In the genomic region with DNA sequence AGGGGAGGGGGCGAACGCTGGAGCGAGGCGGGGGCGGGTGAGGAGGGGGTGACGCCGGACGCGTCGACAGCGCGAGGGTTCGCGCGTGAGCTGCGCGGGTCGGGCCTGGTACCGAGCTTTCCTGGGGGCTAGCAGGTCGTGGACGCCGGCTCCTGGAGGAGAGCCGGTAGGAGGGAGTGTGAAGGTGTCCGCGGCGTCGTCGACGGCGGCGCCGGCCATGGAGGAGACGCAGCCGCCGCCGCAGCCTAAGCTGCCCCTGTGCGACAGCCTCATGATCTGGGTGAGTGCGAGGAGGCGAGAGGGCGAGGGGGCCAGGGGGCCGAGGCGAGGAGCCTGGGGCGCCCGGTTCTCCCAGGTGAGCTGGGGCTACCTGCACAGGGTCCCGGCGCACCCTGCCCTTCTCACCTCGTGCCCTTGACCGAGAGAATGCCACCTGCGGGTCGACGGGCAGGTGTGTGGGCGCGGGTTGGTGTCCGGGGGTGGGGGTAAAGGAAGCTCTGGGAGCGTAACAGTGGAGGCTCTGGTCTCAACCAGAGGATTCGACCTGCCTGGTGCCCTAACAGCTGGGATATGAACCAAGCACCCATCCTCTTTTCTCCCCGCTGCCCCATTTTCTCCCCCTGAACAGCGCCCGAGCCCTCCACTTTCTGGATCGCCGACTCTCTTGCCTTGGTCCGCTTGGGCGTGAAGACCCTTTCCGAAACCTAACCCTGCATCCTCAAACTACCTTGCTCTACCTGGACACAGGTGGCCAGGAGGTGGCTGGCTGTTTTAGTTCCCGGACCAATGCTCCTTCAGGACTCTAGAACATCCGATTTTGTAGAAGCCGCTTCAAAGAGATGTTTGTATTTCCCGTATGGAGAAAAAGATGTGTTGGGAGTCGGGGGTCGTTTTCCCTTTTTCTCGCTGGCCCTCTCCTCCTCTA, we compare ENCODE assay signal across 8 cellular contexts. TPM values are rescaled to one million over a fixed set of nuclear protein-coding genes. Genes with fewer than 3 reads are reported as not detected.
DNase-seq lines count a peak whose midpoint lies in the region; ATAC-seq and TF ChIP-seq lines count a peak whose summit lies in the region.

TSS of gene HOOK1 (plus strand) at position 49 of the 925 bp plus-strand sequence. CDS start at position 218, 169 bp downstream.

- H3K4me3 ChIP-seq in hepatocyte: peak within 1 kb of the TSS; percentile 63
- peak within 1 kb of the TSS in 3 of 4 donors; percentile 11 to 48 (median 38) for H3K4me3 ChIP-seq in gastrocnemius medialis

- no peaks in the 10 kb centered on the region for H3K9me3 ChIP-seq in hepatocyte (ENCODE audit: low read depth)
- no peaks in the 10 kb centered on the region for H3K9me3 ChIP-seq in gastrocnemius medialis

- H3K4me1 Mint-ChIP-seq in activated T-cell treated with anti-CD3 and anti-CD28 coated beads, Interleukin-2, amount 50 U/mL, for 72 hours (ENCODE audit: low read depth): peaks cover 17% of the 10 kb centered on the region

- whole genome bisulfite sequencing in hepatocyte (ENCODE audit: low lambda C conversion rate, missing lambda C conversion rate): 5% methylated on average over 39 of the region's 71 CpGs

- no peaks in the 10 kb centered on the region for H3K9me2 ChIP-seq in hepatocyte (replicated peaks; ENCODE audit: insufficient read depth)

- TF ChIP-seq POLR2A in gastrocnemius medialis (IDR thresholded peaks at IDR 0.05): no peak

- peak; percentile 23 for ATAC-seq in HG03432 (IDR thresholded peaks at IDR 0.05; ENCODE audit: unreplicated experiment)
- peak in 1 of 2 donors; percentile 54 for ATAC-seq in activated T-cell treated with anti-CD3 and anti-CD28 coated beads, Interleukin-2, amount 50 U/mL, for 72 hours (replicated peaks in 1 of 2)
- no peak for ATAC-seq in gastrocnemius medialis

- in situ Hi-C loops in gastrocnemius medialis (cut with MboI; ENCODE audit: low sequenced_read_pairs in 4 of 4): no loop called here

- no peaks in the 10 kb centered on the region for H3K9me3 Mint-ChIP-seq in activated T-cell treated with anti-CD3 and anti-CD28 coated beads, Interleukin-2, amount 50 U/mL, for 72 hours

- peak; percentile 8 for DNase-seq in stimulated activated CD4-positive, alpha-beta T cell treated with anti-CD3 and anti-CD28 coated beads, Interleukin-2, amount 100 ng/mL, for 4 hours (ENCODE audit: low read depth)
- DNase-seq in stimulated activated CD4-positive, alpha-beta T cell treated with anti-CD3 and anti-CD28 coated beads, Interleukin-2, amount 100 ng/mL, for 24 hours: no peak
- DNase-seq in activated T-cell treated with anti-CD3 and anti-CD28 coated beads, Interleukin-2, amount 50 U/mL, for 72 hours: no peak
- DNase-seq in hepatocyte (ENCODE audit: low spot score): peak; percentile 15
- DNase-seq in gastrocnemius medialis: no peak
- DNase-seq in AML-193 (lab: John Stamatoyannopoulos, UW): no peak
- DNase-seq in DMS153 (lab: John Stamatoyannopoulos, UW): no peak

- TF ChIP-seq CTCF in hepatocyte (IDR thresholded peaks at IDR 0.05; ENCODE audit: poor library complexity) (no peak), gastrocnemius medialis (IDR thresholded peaks at IDR 0.05 in 4 of 5, conservative IDR thresholded peaks at IDR 0.05 in 1 of 5) (no peak)

- H3K27me3 Mint-ChIP-seq in activated T-cell treated with anti-CD3 and anti-CD28 coated beads, Interleukin-2, amount 50 U/mL, for 72 hours (ENCODE audit: low read depth): peaks cover 2% of the 10 kb centered on the region

- no peaks in the 10 kb centered on the region for H3K27me3 ChIP-seq in hepatocyte
- peaks cover 43 to 54% (median 48%) of the 10 kb centered on the region in 3 donors for H3K27me3 ChIP-seq in gastrocnemius medialis

- peak within 1 kb of the TSS; percentile 52 for H3K27ac Mint-ChIP-seq in activated T-cell treated with anti-CD3 and anti-CD28 coated beads, Interleukin-2, amount 50 U/mL, for 72 hours

- peak within 1 kb of the TSS in 1 of 2 donors; percentile 86 for H3K4me3 Mint-ChIP-seq in activated T-cell treated with anti-CD3 and anti-CD28 coated beads, Interleukin-2, amount 50 U/mL, for 72 hours

- H2AFZ ChIP-seq in hepatocyte: peak within 1 kb of the TSS; percentile 75

- peaks cover 0 to 2% of the 10 kb centered on the region in 2 donors for H3K36me3 Mint-ChIP-seq in activated T-cell treated with anti-CD3 and anti-CD28 coated beads, Interleukin-2, amount 50 U/mL, for 72 hours (ENCODE audit: insufficient read depth in 2 of 2)

- H3K36me3 ChIP-seq in hepatocyte (replicated peaks; ENCODE audit: insufficient read depth, low read depth): no peaks in the 10 kb centered on the region
- no peaks in the 10 kb centered on the region for H3K36me3 ChIP-seq in gastrocnemius medialis

- H4K20me1 ChIP-seq in hepatocyte (ENCODE audit: insufficient read depth, poor library complexity, severe bottlenecking): no peaks in the 10 kb centered on the region

- H3K4me1 ChIP-seq in hepatocyte (ENCODE audit: insufficient read depth): peaks cover 8% of the 10 kb centered on the region
- H3K4me1 ChIP-seq in gastrocnemius medialis: peaks cover 0 to 13% of the 10 kb centered on the region in 2 donors

- peaks cover 47% of the 10 kb centered on the region for H3K79me2 ChIP-seq in hepatocyte

- intact Hi-C loops in gastrocnemius medialis (cut with DNase I; ENCODE audit: low total_unique reads): no loop called here

- peak within 1 kb of the TSS; percentile 84 for H3K4me2 ChIP-seq in hepatocyte

- peak within 1 kb of the TSS; percentile 87 for H3K27ac ChIP-seq in hepatocyte
- no peak within 1 kb of the TSS for H3K27ac ChIP-seq in gastrocnemius medialis

RNA-seq across cellular contexts. Expression of gene HOOK1, which starts in this region (rescaled TPM):
- 10 to 100 TPM; 13.6 to 17.6 TPM for total RNA-seq in activated T-cell treated with anti-CD3 and anti-CD28 coated beads, Interleukin-2, amount 50 U/mL, for 72 hours
- 33.0 and 36.8 TPM in 2 replicates for total RNA-seq in hepatocyte
- 12.8 and 16.6 TPM in 2 replicates for polyA plus RNA-seq in hepatocyte
- 1 to 10 TPM in 1 of 4 donors, under 1 TPM in 2, not detected in 1; 0.07 to 2.1 (median 0.10) TPM for total RNA-seq in gastrocnemius medialis

Comparison
In these comparisons a context has a peak if more than half of its experiments do, and no peak if none do; other contexts are left out.
1. RNA of gene HOOK1 (total RNA-seq): 33.0 to 36.8 TPM in hepatocyte and 13.6 to 17.6 TPM in activated T-cell treated with anti-CD3 and anti-CD28 coated beads, Interleukin-2, amount 50 U/mL, for 72 hours; 0.07 to 2.1 TPM in gastrocnemius medialis; every median in the first group is over 4 times any median in the second.
2. DNase-seq: peak in stimulated activated CD4-positive, alpha-beta T cell treated with anti-CD3 and anti-CD28 coated beads, Interleukin-2, amount 100 ng/mL, for 4 hours (single experiment) and hepatocyte (single experiment); none in stimulated activated CD4-positive, alpha-beta T cell treated with anti-CD3 and anti-CD28 coated beads, Interleukin-2, amount 100 ng/mL, for 24 hours (0 of 2), activated T-cell treated with anti-CD3 and anti-CD28 coated beads, Interleukin-2, amount 50 U/mL, for 72 hours (0 of 2), gastrocnemius medialis (0 of 2), AML-193 (0 of 2) and DMS153 (single experiment).